ENCODE assay signal across 17 cellular contexts in genomic region chr7:55536619-55537457, GRCh38. TPM values are rescaled to one million over a fixed set of nuclear protein-coding genes. Genes with fewer than 3 reads are reported as not detected.
A peak's percentile ranks its signal among the peaks of the same experiment; 100 is the strongest.
DNase-seq lines count a peak whose midpoint lies in the region; FAIRE-seq and TF ChIP-seq lines count a peak whose summit lies in the region.
"Had no signal": no experiment of that assay in that cellular context is flagged by ENCODE, and none has a peak within 500 bp of the region (broad histone marks: within the 10 kb centered on the region; RNA-seq: fewer than 3 reads in every experiment).

No MANE protein-coding gene starts in this region.

- peak overlapping the region; percentile 95 for H3K4me2 ChIP-seq in BLaER1
- H3K4me2 ChIP-seq in mesendoderm (ENCODE audit: low read length): no peak overlapping the region

- peaks cover 55% of the 10 kb centered on the region for H4K20me1 ChIP-seq in BLaER1

- no peak overlapping the region for H3K4ac ChIP-seq in mesendoderm (ENCODE audit: low read depth, low read length)

- H2AK5ac ChIP-seq in mesendoderm (ENCODE audit: low read length): no peak overlapping the region

- no peak overlapping the region for H4K5ac ChIP-seq in mesendoderm (ENCODE audit: low read length)

- DNase-seq in GM12891 (ENCODE audit: insufficient read length, low spot score) (no peak), WERI-Rb-1 (peak; percentile 69), mesendoderm (no peak), AG08396 (ENCODE audit: low spot score) (no peak), NCI-H226 (no peak), NCI-H128 (lab: John Stamatoyannopoulos, UW; ENCODE audit: unreplicated experiment) (no peak), DMS114 treated with DMSO at 0.1 percent for 48 hours (lab: John Stamatoyannopoulos, UW; ENCODE audit: unreplicated experiment) (no peak)
- DNase-seq: activated CD4-positive, CD25-positive, alpha-beta regulatory T cell treated with anti-CD3 and anti-CD28 coated beads, Interleukin-2, amount 50 U/mL, for 72 hours; C1 segment of cervical spinal cord; dorsolateral prefrontal cortex; glutamatergic neuron; NCI-H1048; NCI-H524 treated with DMSO at 0.1 percent for 48 hours had no signal

- peak; percentile 40 for FAIRE-seq in GM12891 (lab: Jason Lieb, UNC)

- H3K9ac ChIP-seq in BLaER1: peak overlapping the region; percentile 72; the same call in 1 of the 2 replicates
- no peak overlapping the region for H3K9ac ChIP-seq in mesendoderm (ENCODE audit: low read length)

- no peak overlapping the region for H2BK5ac ChIP-seq in mesendoderm (ENCODE audit: low read length)

- H2BK15ac ChIP-seq in mesendoderm (replicated peaks; ENCODE audit: low read depth): no peak overlapping the region

- H3K18ac ChIP-seq in mesendoderm (ENCODE audit: low read length): no peak overlapping the region

- H3K36me3 ChIP-seq in BLaER1 (peaks cover 7% of the 10 kb centered on the region; the same call in 1 of the 2 replicates), WERI-Rb-1 (no peaks in the 10 kb centered on the region), mesendoderm (ENCODE audit: control insufficient read depth, insufficient read depth, low read length) (no peaks in the 10 kb centered on the region)
- H3K36me3 ChIP-seq: adrenal gland, thoracic aorta had no signal

- TF ChIP-seq POLR2A in GM12891 (IDR thresholded peaks at IDR 0.05; ENCODE audit: low read depth, low read length): peak; percentile 37; the same call in 1 of the 2 replicates

- WGBS in mesendoderm (ENCODE audit: extremely low coverage, insufficient coverage, low lambda C conversion rate): no CpG with 5 or more reads among the region's 23 CpGs

- H4K8ac ChIP-seq in mesendoderm (ENCODE audit: low read depth, low read length): no peak overlapping the region

- H2BK120ac ChIP-seq in mesendoderm (ENCODE audit: low read depth, low read length): no peak overlapping the region

- H3K27me3 ChIP-seq in BLaER1 (no peaks in the 10 kb centered on the region), WERI-Rb-1 (ENCODE audit: insufficient read depth, low read depth, severe bottlenecking) (no peaks in the 10 kb centered on the region), mesendoderm (ENCODE audit: insufficient read depth, low read length, poor library complexity) (no peaks in the 10 kb centered on the region)
- H3K27me3 ChIP-seq: adrenal gland, dorsolateral prefrontal cortex had no signal

- H3K79me2 ChIP-seq in mesendoderm (ENCODE audit: control insufficient read depth, insufficient read depth, low read length): peaks cover 46% of the 10 kb centered on the region

- H3K4me3 ChIP-seq in BLaER1: no peak overlapping the region
- H3K4me3 ChIP-seq in WERI-Rb-1 (ENCODE audit: low read depth, low read length): no peak overlapping the region
- H3K4me3 ChIP-seq in mesendoderm (ENCODE audit: low read length): no peak overlapping the region
- H3K4me3 ChIP-seq: adrenal gland, dorsolateral prefrontal cortex, lung, thoracic aorta had no signal

- H3K27ac ChIP-seq in BLaER1 (peak overlapping the region; percentile 93), WERI-Rb-1 (peak overlapping the region; percentile 57), mesendoderm (ENCODE audit: low read depth, low read length) (no peak overlapping the region)
- H3K27ac ChIP-seq: thoracic aorta had no signal

- H3K9me3 ChIP-seq in BLaER1 (0 out of 2 replicates have a peak, but pooled peaks cover 6% of the 10 kb centered on the region), WERI-Rb-1 (ENCODE audit: severe bottlenecking) (no peaks in the 10 kb centered on the region)
- H3K9me3 ChIP-seq: adrenal gland, thoracic aorta had no signal

- TF ChIP-seq CTCF in WERI-Rb-1 (IDR thresholded peaks at IDR 0.05; ENCODE audit: low read depth, low read length): peak; percentile 31; the same call in 1 of the 2 replicates

- peaks cover 37% of the 10 kb centered on the region for H3K79me1 ChIP-seq in mesendoderm (ENCODE audit: low read length)

- H3K23ac ChIP-seq in mesendoderm (ENCODE audit: low read length): no peak overlapping the region

- H3K56ac ChIP-seq in mesendoderm (ENCODE audit: low read length): peak overlapping the region; percentile 7

- H3K4me1 ChIP-seq in BLaER1: peaks cover 79% of the 10 kb centered on the region
- H3K4me1 ChIP-seq in mesendoderm (ENCODE audit: control insufficient read depth, low read depth, low read length): peaks cover 5% of the 10 kb centered on the region

TF ChIP-seq in GM12891, 5 proteins besides CTCF, POLR2A, EP300 and RAD21:
- TF ChIP-seq TAF1 (IDR thresholded peaks at IDR 0.05; ENCODE audit: low read depth, low read length): no peak
- peak; percentile 61 for TF ChIP-seq POLR2AphosphoS5 (IDR thresholded peaks at IDR 0.05; ENCODE audit: low read depth, low read length)
- no peak for TF ChIP-seq POU2F2 (IDR thresholded peaks at IDR 0.05; ENCODE audit: low read depth, low read length)
TF ChIP-seq in GM12891: peak in this region for 1.

RNA-seq across cellular contexts. Expression of gene VOPP1, which starts 35.5 kb away (rescaled TPM):
- 124 TPM for polyA plus RNA-seq in GM12891 (2012; ENCODE audit: low read depth, missing spikeins)
- 36.4 TPM for polyA plus RNA-seq in mesendoderm (2013, experiment 1 of 2)
- polyA plus RNA-seq in mesendoderm (2013, experiment 2 of 2): 36.7 TPM
